Comparison of ENCODE assay signal across 16 cellular contexts in genomic region chr2:117996525-117996924, GRCh38. TPM values are rescaled to one million over a fixed set of nuclear protein-coding genes. Genes with fewer than 3 reads are reported as not detected.
DNase-seq lines count a peak whose midpoint lies in the region; ATAC-seq and TF ChIP-seq lines count a peak whose summit lies in the region.
"Had no signal": no experiment of that assay in that cellular context is flagged by ENCODE, and none has a peak within 500 bp of the region (broad histone marks: within the 10 kb centered on the region; RNA-seq: fewer than 3 reads in every experiment).

No MANE protein-coding gene starts in this region.

- peaks cover 15 to 16% of the 10 kb centered on the region in 2 donors for H3K4me1 Mint-ChIP-seq in natural killer cell
- peaks cover 0 to 9% of the 10 kb centered on the region in 2 donors for H3K4me1 Mint-ChIP-seq in natural killer cell treated with Interleukin-12 subunit alpha and Interleukin-12 subunit beta and Interleukin-15 and Interleukin-18, amount 100 ng/mL, for 72 hours (ENCODE audit: low read depth in 2 of 2)
- H3K4me1 Mint-ChIP-seq in memory B cell = peaks cover 4% of the 10 kb centered on the region
- H3K4me1 Mint-ChIP-seq: B cell, CD14-positive monocyte, GM23338, H9 had no signal

- H3K36me3 Mint-ChIP-seq in natural killer cell = peaks cover 35% of the 10 kb centered on the region
- peaks cover 37% of the 10 kb centered on the region for H3K36me3 Mint-ChIP-seq in natural killer cell treated with Interleukin-12 subunit alpha and Interleukin-12 subunit beta and Interleukin-15 and Interleukin-18, amount 100 ng/mL, for 72 hours
- H3K36me3 Mint-ChIP-seq in memory B cell = peaks cover 42% of the 10 kb centered on the region

- DNase-seq in natural killer cell (no peak), left colon (no peak), memory B cell (ENCODE audit: low spot score in 2 of 2) (no peak), anterior cingulate cortex (lab: John Stamatoyannopoulos, UW) (no peak), NCI-H187 treated with DMSO at 0.1 percent for 48 hours (lab: John Stamatoyannopoulos, UW) (no peak)
- DNase-seq in natural killer cell treated with Interleukin-12 subunit alpha and Interleukin-12 subunit beta and Interleukin-15 and Interleukin-18, amount 100 ng/mL, for 72 hours (ENCODE audit: low spot score) = no peak
- no peak for DNase-seq in stimulated activated CD4-positive, alpha-beta T cell treated with anti-CD3 and anti-CD28 coated beads, Interleukin-4, amount 100 ng/mL, for 4 hours
- DNase-seq: CD4-positive, alpha-beta T cell; CD8-positive, alpha-beta memory T cell; DMS 273 treated with DMSO at 0.1 percent for 48 hours; DND-41; H9 had no signal

- no peaks in the 10 kb centered on the region for H3K9me3 Mint-ChIP-seq in natural killer cell
- no peaks in the 10 kb centered on the region for H3K9me3 Mint-ChIP-seq in natural killer cell treated with Interleukin-12 subunit alpha and Interleukin-12 subunit beta and Interleukin-15 and Interleukin-18, amount 100 ng/mL, for 72 hours
- H3K9me3 Mint-ChIP-seq in memory B cell = no peaks in the 10 kb centered on the region
- H3K9me3 Mint-ChIP-seq: CD14-positive monocyte; CD4-positive, alpha-beta T cell; CD8-positive, alpha-beta memory T cell; GM23338; H9 had no signal

- intact Hi-C loops in natural killer cell (cut with micrococcal nuclease) = no loop called here
- intact Hi-C loops in left colon (cut with DNase I, micrococcal nuclease) = no loop called here

- TF ChIP-seq CTCF in natural killer cell (IDR thresholded peaks at IDR 0.05) = no peak

- H3K4me3 Mint-ChIP-seq in natural killer cell (no peak overlapping the region), memory B cell (no peak overlapping the region)
- H3K4me3 Mint-ChIP-seq in natural killer cell treated with Interleukin-12 subunit alpha and Interleukin-12 subunit beta and Interleukin-15 and Interleukin-18, amount 100 ng/mL, for 72 hours = no peak overlapping the region
- H3K4me3 Mint-ChIP-seq: B cell; CD14-positive monocyte; CD4-positive, alpha-beta T cell; CD8-positive, alpha-beta memory T cell; GM23338; H9 had no signal

- ATAC-seq in natural killer cell = no peak
- ATAC-seq in natural killer cell treated with Interleukin-12 subunit alpha and Interleukin-12 subunit beta and Interleukin-15 and Interleukin-18, amount 100 ng/mL, for 72 hours = no peak
- ATAC-seq in left colon = peak; percentile 38
- no peak for ATAC-seq in memory B cell (ENCODE audit: low read depth)
- ATAC-seq: GM23338, HCT116 had no signal

- H3K27ac Mint-ChIP-seq in natural killer cell (peak overlapping the region; percentile 4 to 43), memory B cell (peak overlapping the region; percentile 62)
- H3K27ac Mint-ChIP-seq in natural killer cell treated with Interleukin-12 subunit alpha and Interleukin-12 subunit beta and Interleukin-15 and Interleukin-18, amount 100 ng/mL, for 72 hours = no peak overlapping the region
- H3K27ac Mint-ChIP-seq: B cell; CD4-positive, alpha-beta T cell; GM23338; H9 had no signal

- H3K27me3 Mint-ChIP-seq in natural killer cell (ENCODE audit: low read depth in 2 of 2) (no peaks in the 10 kb centered on the region), memory B cell (no peaks in the 10 kb centered on the region)
- no peaks in the 10 kb centered on the region for H3K27me3 Mint-ChIP-seq in natural killer cell treated with Interleukin-12 subunit alpha and Interleukin-12 subunit beta and Interleukin-15 and Interleukin-18, amount 100 ng/mL, for 72 hours
- H3K27me3 Mint-ChIP-seq: B cell; CD4-positive, alpha-beta T cell; CD8-positive, alpha-beta memory T cell had no signal

RNA-seq across cellular contexts. Expression of gene CCDC93, which starts 17.3 kb away (rescaled TPM):
- total RNA-seq in natural killer cell (10 to 100 TPM; 58.6 to 68.6 (median 67.4) TPM), left colon (10 to 100 TPM; 41.7 to 44.3 TPM)
- total RNA-seq in natural killer cell treated with Interleukin-12 subunit alpha and Interleukin-12 subunit beta and Interleukin-15 and Interleukin-18, amount 100 ng/mL, for 72 hours = 10 to 100 TPM; 33.5 to 59.9 TPM

Comparison
In these comparisons a context has a peak if more than half of its experiments do, and no peak if none do; other contexts are left out.
1. H3K27ac Mint-ChIP-seq: peak in natural killer cell (2 of 2) and memory B cell (single experiment); none in natural killer cell treated with Interleukin-12 subunit alpha and Interleukin-12 subunit beta and Interleukin-15 and Interleukin-18, amount 100 ng/mL, for 72 hours (0 of 2).